ENCODE assay signal across 1 cellular context in genomic region chr12:49130151-49131050, GRCh38.
TF ChIP-seq lines count a peak whose summit lies in the region.

No MANE protein-coding gene starts in this region.

TF ChIP-seq in HepG2, 621 proteins besides CTCF, POLR2A, EP300 and RAD21 (continued from another document):
- TF ChIP-seq ZNF142 (CRISPR knock-in tag; IDR thresholded peaks at IDR 0.05) (peak; percentile 41; the same call in 1 of the 2 replicates), ZNF180 (CRISPR knock-in tag; IDR thresholded peaks at IDR 0.05; ENCODE audit: borderline replicate concordance, low read depth) (no peak), RXRB (CRISPR knock-in tag; IDR thresholded peaks at IDR 0.05; ENCODE audit: borderline replicate concordance) (peak; percentile 50), ZNF460 (CRISPR knock-in tag; IDR thresholded peaks at IDR 0.05; ENCODE audit: borderline replicate concordance) (peak; percentile 44; the same call in 1 of the 2 replicates), EZH2 (conservative IDR thresholded peaks at IDR 0.05; ENCODE audit: low read depth, low read length) (no peak), MNT (IDR thresholded peaks at IDR 0.05) (peak; percentile 91), ETV5 (CRISPR knock-in tag; IDR thresholded peaks at IDR 0.05; ENCODE audit: borderline replicate concordance) (peak; percentile 85), ZNF615 (CRISPR knock-in tag; IDR thresholded peaks at IDR 0.05; ENCODE audit: borderline replicate concordance) (peak; percentile 43; the same call in 1 of the 2 replicates), ZNF543 (CRISPR knock-in tag; IDR thresholded peaks at IDR 0.05) (peak; percentile 10; the same call in 1 of the 2 replicates), GTF2F1 (IDR thresholded peaks at IDR 0.05; ENCODE audit: low read length) (no peak), ZNF512B (CRISPR knock-in tag; IDR thresholded peaks at IDR 0.05; ENCODE audit: borderline replicate concordance) (no peak), CREB1 (IDR thresholded peaks at IDR 0.05) (no peak; the same call in 1 of the 2 replicates), CREB1 (CRISPR knock-in tag; IDR thresholded peaks at IDR 0.05) (0 out of 2 replicates have a peak, but pooled peaks have one; percentile 39)
- TF ChIP-seq, protein P1, sequence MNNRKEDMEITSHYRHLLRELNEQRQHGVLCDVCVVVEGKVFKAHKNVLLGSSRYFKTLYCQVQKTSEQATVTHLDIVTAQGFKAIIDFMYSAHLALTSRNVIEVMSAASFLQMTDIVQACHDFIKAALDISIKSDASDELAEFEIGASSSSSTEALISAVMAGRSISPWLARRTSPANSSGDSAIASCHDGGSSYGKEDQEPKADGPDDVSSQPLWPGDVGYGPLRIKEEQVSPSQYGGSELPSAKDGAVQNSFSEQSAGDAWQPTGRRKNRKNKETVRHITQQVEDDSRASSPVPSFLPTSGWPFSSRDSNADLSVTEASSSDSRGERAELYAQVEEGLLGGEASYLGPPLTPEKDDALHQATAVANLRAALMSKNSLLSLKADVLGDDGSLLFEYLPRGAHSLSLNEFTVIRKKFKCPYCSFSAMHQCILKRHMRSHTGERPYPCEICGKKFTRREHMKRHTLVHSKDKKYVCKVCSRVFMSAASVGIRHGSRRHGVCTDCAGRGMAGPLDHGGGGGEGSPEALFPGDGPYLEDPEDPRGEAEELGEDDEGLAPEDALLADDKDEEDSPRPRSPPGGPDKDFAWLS (CRISPR knock-in tag; IDR thresholded peaks at IDR 0.05; ENCODE audit: borderline replicate concordance), result no peak
